In genomic region chr1:30353637-30354036, GRCh38 we compare ENCODE assay signal across 14 cellular contexts.
A peak's percentile ranks its signal among the peaks of the same experiment; 100 is the strongest.
DNase-seq lines count a peak whose midpoint lies in the region; TF ChIP-seq lines count a peak whose summit lies in the region.
"Had no signal": no experiment of that assay in that cellular context is flagged by ENCODE, and none has a peak within 500 bp of the region (broad histone marks: within the 10 kb centered on the region; RNA-seq: fewer than 3 reads in every experiment).

No MANE protein-coding gene starts in this region.

- no peak overlapping the region for H3K27ac Mint-ChIP-seq in endodermal cell
- H3K27ac Mint-ChIP-seq in neural progenitor cell: no peak overlapping the region
- H3K27ac Mint-ChIP-seq: stimulated activated naive CD8-positive, alpha-beta T cell treated with anti-CD3 and anti-CD28 coated beads, Interleukin-15, Interleukin-2, amounts not matched to agents 100 ng/mL and 50 ng/mL, for 24 hours had no signal

- H3K79me2 ChIP-seq in neural progenitor cell (ENCODE audit: low read depth): no peaks in the 10 kb centered on the region

- H3K27ac ChIP-seq in endodermal cell (ENCODE audit: low read depth, low read length) (no peak overlapping the region), neural progenitor cell (no peak overlapping the region)
- H3K27ac ChIP-seq: neutrophil had no signal

- no peaks in the 10 kb centered on the region for H4K20me1 ChIP-seq in neural progenitor cell (ENCODE audit: low read depth)

- peaks cover 13% of the 10 kb centered on the region for H3K4me1 Mint-ChIP-seq in endodermal cell
- no peaks in the 10 kb centered on the region for H3K4me1 Mint-ChIP-seq in neural progenitor cell

- H3K36me3 Mint-ChIP-seq in endodermal cell (ENCODE audit: low read depth) (no peaks in the 10 kb centered on the region), neural progenitor cell (no peaks in the 10 kb centered on the region)

- H3K36me3 ChIP-seq in endodermal cell (ENCODE audit: control insufficient read depth, insufficient read depth, low read length) (no peaks in the 10 kb centered on the region), neural progenitor cell (no peaks in the 10 kb centered on the region)
- H3K36me3 ChIP-seq: neutrophil had no signal

- no peak overlapping the region for H3K4me2 ChIP-seq in neural progenitor cell

- H2AFZ ChIP-seq in neural progenitor cell (replicated peaks): no peak overlapping the region

- peaks cover 2% of the 10 kb centered on the region for H3K9me3 ChIP-seq in endodermal cell (ENCODE audit: control insufficient read depth, low read length)
- H3K9me3 ChIP-seq in neural progenitor cell (ENCODE audit: low read depth): no peaks in the 10 kb centered on the region
- H3K9me3 ChIP-seq: neutrophil had no signal

- H3K4me3 Mint-ChIP-seq in endodermal cell: no peak overlapping the region
- no peak overlapping the region for H3K4me3 Mint-ChIP-seq in neural progenitor cell
- H3K4me3 Mint-ChIP-seq: stimulated activated naive CD8-positive, alpha-beta T cell treated with anti-CD3 and anti-CD28 coated beads, Interleukin-15, Interleukin-2, amounts not matched to agents 100 ng/mL and 50 ng/mL, for 24 hours had no signal

- H3K4me3 ChIP-seq in endodermal cell (ENCODE audit: low read length): no peak overlapping the region
- H3K4me3 ChIP-seq in neural progenitor cell: no peak overlapping the region

- H3K4me1 ChIP-seq in endodermal cell (ENCODE audit: control insufficient read depth, insufficient read depth, low read length): peaks cover 4% of the 10 kb centered on the region
- H3K4me1 ChIP-seq in neural progenitor cell: peaks cover 8% of the 10 kb centered on the region

- no peaks in the 10 kb centered on the region for H3K27me3 Mint-ChIP-seq in endodermal cell (ENCODE audit: insufficient read depth)
- peaks cover 4% of the 10 kb centered on the region for H3K27me3 Mint-ChIP-seq in neural progenitor cell (ENCODE audit: insufficient read depth, low read depth)

- TF ChIP-seq CTCF in GM12873 (IDR thresholded peaks at IDR 0.05; ENCODE audit: insufficient read depth, low read depth, low read length, missing control alignments) (peak; percentile 16), endodermal cell (conservative IDR thresholded peaks at IDR 0.05) (peak; percentile 75), neural progenitor cell (IDR thresholded peaks at IDR 0.05) (peak; percentile 52)

- DNase-seq in NCI-H69 (lab: John Stamatoyannopoulos, UW): peak; percentile 35
- peak; percentile 7 for DNase-seq in endodermal cell
- DNase-seq in neural progenitor cell (ENCODE audit: low spot score): peak; percentile 50
- no peak for DNase-seq in NCI-H774 (lab: John Stamatoyannopoulos, UW)
- no peak for DNase-seq in CD1c-positive myeloid dendritic cell (ENCODE audit: extremely low spot score)
- DNase-seq in NCI-H2196 (lab: John Stamatoyannopoulos, UW; ENCODE audit: unreplicated experiment): no peak
- no peak for DNase-seq in activated CD4-positive, alpha-beta T cell treated with anti-CD3 and anti-CD28 coated beads, Interleukin-2, amount 50 U/mL, for 1 hour
- DNase-seq: activated CD8-positive, alpha-beta memory T cell treated with anti-CD3 and anti-CD28 coated beads, Interleukin-2, amount 50 U/mL, for 48 hours; NK-92 treated with Interleukin-12 subunit alpha and Interleukin-12 subunit beta, amount 100 ng/mL, for 24 hours; stimulated activated CD4-positive, alpha-beta T cell treated with anti-CD3 and anti-CD28 coated beads, Interleukin-1b, Interleukin-23, amount 100 ng/mL, for 48 hours; T1000 had no signal

- no peaks in the 10 kb centered on the region for H3F3A ChIP-seq in neural progenitor cell (ENCODE audit: low read depth)

- peaks cover 8% of the 10 kb centered on the region for H3K9me3 Mint-ChIP-seq in endodermal cell
- H3K9me3 Mint-ChIP-seq in neural progenitor cell: no peaks in the 10 kb centered on the region

- H3K9ac ChIP-seq in endodermal cell (ENCODE audit: extremely low read depth, low read length, poor library complexity, severe bottlenecking) (no peak overlapping the region), neural progenitor cell (no peak overlapping the region)

- H3K27me3 ChIP-seq in endodermal cell (ENCODE audit: control insufficient read depth, insufficient read depth, low read length, poor library complexity, severe bottlenecking): no peaks in the 10 kb centered on the region
- H3K27me3 ChIP-seq in neural progenitor cell: no peaks in the 10 kb centered on the region

Comparison
In these comparisons a context has a peak if more than half of its experiments do, and no peak if none do; other contexts are left out.
1. CTCF ChIP-seq: peak in every context shown above with its lines; median percentile 75 in endodermal cell; 52 in neural progenitor cell; 16 in GM12873.
2. DNase-seq: peak in NCI-H69 (single experiment), endodermal cell (single experiment) and neural progenitor cell (single experiment); none in NCI-H774 (single experiment), CD1c-positive myeloid dendritic cell (single experiment), NCI-H2196 (single experiment) and activated CD4-positive, alpha-beta T cell treated with anti-CD3 and anti-CD28 coated beads, Interleukin-2, amount 50 U/mL, for 1 hour (single experiment).